30 cellular contexts compared by ENCODE assay signal in genomic region chr7:112708236-112708635, GRCh38.
DNase-seq lines count a peak whose midpoint lies in the region; ATAC-seq, FAIRE-seq and TF ChIP-seq lines count a peak whose summit lies in the region.
"Had no signal": no experiment of that assay in that cellular context is flagged by ENCODE, and none has a peak within 500 bp of the region (broad histone marks: within the 10 kb centered on the region; RNA-seq: fewer than 3 reads in every experiment).

No MANE protein-coding gene starts in this region.

- peak; percentile 50 for ATAC-seq in mucosa of descending colon
- ATAC-seq: activated CD8-positive, alpha-beta T cell treated with anti-CD3 and anti-CD28 coated beads, Interleukin-2, amount 10 ng/mL, durations not matched to agents 7 days and 5 days; activated naive CD4-positive, alpha-beta T cell treated with anti-CD3 and anti-CD28 coated beads, Interleukin-2, amount 50 U/mL, for 72 hours; effector memory CD8-positive, alpha-beta T cell; esophagus mucosa; heart left ventricle; left cardiac atrium; sciatic nerve; stimulated activated effector memory CD8-positive, alpha-beta T cell treated with anti-CD3 and anti-CD28 coated beads, Interleukin-12 subunit alpha, Interleukin-12 subunit beta, amount 100 ng/mL, for 72 hours had no signal

- no peaks in the 10 kb centered on the region for H3K36me3 ChIP-seq in mucosa of descending colon (ENCODE audit: low read depth)
- H3K36me3 ChIP-seq in A673 (ENCODE audit: insufficient read depth, low read length, poor library complexity, severe bottlenecking), result no peaks in the 10 kb centered on the region
- H3K36me3 ChIP-seq: colonic mucosa, heart left ventricle, Peyer's patch, SJSA1 had no signal

- 0 out of 2 replicates have a peak, but pooled peaks have one; percentile 7 for TF ChIP-seq CTCF in LNCaP clone FGC (IDR thresholded peaks at IDR 0.05; ENCODE audit: control insufficient read depth, extremely low read depth, insufficient read depth)
- TF ChIP-seq CTCF in choroid plexus epithelial cell (conservative IDR thresholded peaks at IDR 0.05; ENCODE audit: low read depth, low read length), result peak; percentile 6
- TF ChIP-seq CTCF in mucosa of descending colon (IDR thresholded peaks at IDR 0.05), result no peak
- TF ChIP-seq CTCF in A673 (conservative IDR thresholded peaks at IDR 0.05; ENCODE audit: low read depth, low read length), result no peak

- no peaks in the 10 kb centered on the region for H3K9me3 ChIP-seq in mucosa of descending colon
- no peaks in the 10 kb centered on the region for H3K9me3 ChIP-seq in A673 (ENCODE audit: low read depth, low read length, poor library complexity, severe bottlenecking)
- H3K9me3 ChIP-seq: colonic mucosa, Peyer's patch, SJSA1 had no signal

- DNase-seq in ELR (ENCODE audit: low read depth) (peak; percentile 13), LNCaP clone FGC (ENCODE audit: low read depth) (no peak), choroid plexus epithelial cell (ENCODE audit: low read depth) (no peak), mucosa of descending colon (no peak), GM12892 (ENCODE audit: insufficient read length) (no peak), A673 (ENCODE audit: low spot score) (no peak)
- DNase-seq in activated CD4-positive, CD25-positive, alpha-beta regulatory T cell (lab: John Stamatoyannopoulos, UW), result no peak
- DNase-seq: activated CD8-positive, alpha-beta T cell treated with anti-CD3 and anti-CD28 coated beads, Interleukin-2, amount 10 ng/mL, durations not matched to agents 7 days and 5 days; CD4-positive, CD25-positive, alpha-beta regulatory T cell; colonic mucosa; effector memory CD8-positive, alpha-beta T cell; foreskin fibroblast; heart left ventricle; Karpas-422; left cardiac atrium; NCI-H2171; NCI-H510A treated with DMSO at 0.1 percent for 48 hours; Peyer's patch; posterior cingulate gyrus; stimulated activated CD4-positive, alpha-beta T cell treated with anti-CD3 and anti-CD28 coated beads, Interleukin-4, amount 100 ng/mL, for 24 hours; trophoblast cell had no signal

- no peak overlapping the region for H3K4me3 ChIP-seq in LNCaP clone FGC (ENCODE audit: low read depth, low read length)
- no peak overlapping the region for H3K4me3 ChIP-seq in choroid plexus epithelial cell (ENCODE audit: low read depth, low read length)
- H3K4me3 ChIP-seq in mucosa of descending colon, result no peak overlapping the region
- H3K4me3 ChIP-seq in A673 (ENCODE audit: low read depth, low read length, poor library complexity, severe bottlenecking), result no peak overlapping the region
- H3K4me3 ChIP-seq: colonic mucosa, heart left ventricle, Peyer's patch, SJSA1 had no signal

- TF ChIP-seq POLR2A in GM12892 (IDR thresholded peaks at IDR 0.05; ENCODE audit: low read depth, low read length), result no peak

- intact Hi-C loops in mucosa of descending colon (cut with DNase I, micrococcal nuclease), result no loop called here
- intact Hi-C loops in A673 (cut with micrococcal nuclease; ENCODE audit: unreplicated experiment), result no loop called here

- no TSS peak for BruUV-seq in A673 (replicated peaks; lab: Mats Ljungman, UMichigan)

- no peak for FAIRE-seq in GM12892 (lab: Jason Lieb, UNC)
- FAIRE-seq: bronchial epithelial cell, D721Med, GM12891, TTC549 had no signal

- CTCF ChIA-PET in A673 (lab: Charles Lee), result no interaction called here

- H3K27ac ChIP-seq in A673 (ENCODE audit: low read depth, low read length, poor library complexity, severe bottlenecking), result no peak overlapping the region
- H3K27ac ChIP-seq: colonic mucosa, heart left ventricle, Peyer's patch, SJSA1 had no signal

- POLR2A ChIA-PET in A673 (lab: Charles Lee; ENCODE audit: low non-redundant PET), result no interaction called here

- H3K27me3 ChIP-seq in A673 (replicated peaks; ENCODE audit: insufficient read depth, low read depth, low read length, poor library complexity), result peaks cover 3% of the 10 kb centered on the region
- H3K27me3 ChIP-seq: colonic mucosa, heart left ventricle, Peyer's patch, SJSA1 had no signal

- H3K4me1 ChIP-seq in mucosa of descending colon (ENCODE audit: low read depth), result no peaks in the 10 kb centered on the region
- no peaks in the 10 kb centered on the region for H3K4me1 ChIP-seq in A673 (ENCODE audit: insufficient read depth, low read length, poor library complexity, severe bottlenecking)
- H3K4me1 ChIP-seq: colonic mucosa, Peyer's patch, SJSA1 had no signal

Comparison
In these comparisons a context has a peak if more than half of its experiments do, and no peak if none do; other contexts are left out.
1. CTCF ChIP-seq: peak in LNCaP clone FGC (single experiment) and choroid plexus epithelial cell (single experiment); none in mucosa of descending colon (single experiment) and A673 (single experiment).